ENCODE assay signal across 8 cellular contexts in genomic region chr11:61187505-61188130, GRCh38. TPM values are rescaled to one million over a fixed set of nuclear protein-coding genes. Genes with fewer than 3 reads are reported as not detected.
DNase-seq lines count a peak whose midpoint lies in the region; ATAC-seq and TF ChIP-seq lines count a peak whose summit lies in the region.

No MANE protein-coding gene starts in this region.

- no peaks in the 10 kb centered on the region for H3K27me3 Mint-ChIP-seq in CD8-positive, alpha-beta T cell (ENCODE audit: low read depth)
- peaks cover 6% of the 10 kb centered on the region for H3K27me3 Mint-ChIP-seq in activated CD4-positive, alpha-beta T cell treated with anti-CD3 and anti-CD28 coated beads, Interleukin-2, amount 10 ng/mL, durations not matched to agents 24 days and 14 days

- no peaks in the 10 kb centered on the region for H3K9me3 Mint-ChIP-seq in CD8-positive, alpha-beta T cell
- H3K9me3 Mint-ChIP-seq in activated CD4-positive, alpha-beta T cell treated with anti-CD3 and anti-CD28 coated beads, Interleukin-2, amount 10 ng/mL, durations not matched to agents 24 days and 14 days = no peaks in the 10 kb centered on the region

- H3K4me3 ChIP-seq in CD8-positive, alpha-beta T cell (ENCODE audit: low read depth, low read length) = no peak overlapping the region
- H3K4me3 ChIP-seq in colonic mucosa (no peak overlapping the region), right lobe of liver (no peak overlapping the region)

- H3K27ac ChIP-seq in CD8-positive, alpha-beta T cell (ENCODE audit: low read depth, low read length) = no peak overlapping the region
- no peak overlapping the region for H3K27ac ChIP-seq in colonic mucosa
- no peak overlapping the region for H3K27ac ChIP-seq in right lobe of liver

- peak; percentile 98 for TF ChIP-seq CTCF in CD8-positive, alpha-beta T cell (IDR thresholded peaks at IDR 0.05)
- TF ChIP-seq CTCF in colonic mucosa (IDR thresholded peaks at IDR 0.05) (peak; percentile 93), right lobe of liver (IDR thresholded peaks at IDR 0.05) (peak; percentile 86 to 93 (median 93))

- H3K36me3 ChIP-seq in CD8-positive, alpha-beta T cell (ENCODE audit: insufficient read depth, low read length) = no peaks in the 10 kb centered on the region
- H3K36me3 ChIP-seq in colonic mucosa (no peaks in the 10 kb centered on the region), right lobe of liver (no peaks in the 10 kb centered on the region)

- H3K36me3 Mint-ChIP-seq in CD8-positive, alpha-beta T cell = no peaks in the 10 kb centered on the region
- no peaks in the 10 kb centered on the region for H3K36me3 Mint-ChIP-seq in activated CD4-positive, alpha-beta T cell treated with anti-CD3 and anti-CD28 coated beads, Interleukin-2, amount 10 ng/mL, durations not matched to agents 24 days and 14 days (ENCODE audit: low read depth)

- H3K4me3 Mint-ChIP-seq in CD8-positive, alpha-beta T cell = no peak overlapping the region
- H3K4me3 Mint-ChIP-seq in activated CD4-positive, alpha-beta T cell treated with anti-CD3 and anti-CD28 coated beads, Interleukin-2, amount 10 ng/mL, durations not matched to agents 24 days and 14 days = no peak overlapping the region

- CTCF ChIA-PET in CD8-positive, alpha-beta T cell (lab: Charles Lee) = interaction anchor here (0.5 to 2.7 kb wide), 46 partner anchors 8 to 553 kb away, joined by 3 to 38 read pairs (median 4); no protein-coding TSS in a partner anchor

- H3K9me3 ChIP-seq in CD8-positive, alpha-beta T cell (ENCODE audit: low read length) = no peaks in the 10 kb centered on the region
- H3K9me3 ChIP-seq in colonic mucosa (no peaks in the 10 kb centered on the region), right lobe of liver (no peaks in the 10 kb centered on the region)

- intact Hi-C loops in CD8-positive, alpha-beta T cell (cut with DNase I, micrococcal nuclease) = loop anchor here (1.0 to 10.0 kb wide), 8 partner anchors 26 to 412 kb away; partner anchors contain the start of gene VPS37C (in 1 of the 2)
- intact Hi-C loops in activated CD4-positive, alpha-beta T cell treated with anti-CD3 and anti-CD28 coated beads, Interleukin-2, amount 10 ng/mL, durations not matched to agents 24 days and 14 days (cut with micrococcal nuclease) = loop anchor here (1.0 to 5.0 kb wide), 5 partner anchors 23 to 356 kb away; no protein-coding TSS in a partner anchor
- intact Hi-C loops in colonic mucosa (cut with DNase I) = loop anchor here (5.0 to 10.0 kb wide), 2 partner anchors 60 to 353 kb away; no protein-coding TSS in a partner anchor
- intact Hi-C loops in right lobe of liver (cut with DNase I) = loop anchor here in 1 of 2 donors (10.0 kb wide), 1 partner anchor 363 kb away; no protein-coding TSS in a partner anchor

- H3K27me3 ChIP-seq in CD8-positive, alpha-beta T cell (ENCODE audit: insufficient read depth, low read length) = no peaks in the 10 kb centered on the region
- H3K27me3 ChIP-seq in colonic mucosa (no peaks in the 10 kb centered on the region), right lobe of liver (no peaks in the 10 kb centered on the region)

- DNase-seq in CD8-positive, alpha-beta T cell = peak; percentile 64 to 86 (median 79)
- peak; percentile 23 for DNase-seq in NCI-H524 treated with DMSO at 0.1 percent for 48 hours (lab: John Stamatoyannopoulos, UW)
- DNase-seq in activated CD4-positive, alpha-beta T cell treated with anti-CD3 and anti-CD28 coated beads, Interleukin-2, amount 10 ng/mL, durations not matched to agents 24 days and 14 days = peak; percentile 93
- DNase-seq in colonic mucosa = peak; percentile 81
- peak in 2 of 3 donors; percentile 57 to 66 for DNase-seq in right lobe of liver
- peak; percentile 40 to 65 (median 60) for DNase-seq in stimulated activated CD4-positive, alpha-beta T cell treated with anti-CD3 and anti-CD28 coated beads, TNF-alpha, amount 100 ng/mL, for 1 hour (ENCODE audit: low read depth in 3 of 3, low spot score in 1 of 3)

- peaks cover 3% of the 10 kb centered on the region for H3K4me1 Mint-ChIP-seq in CD8-positive, alpha-beta T cell (ENCODE audit: low read depth)
- H3K4me1 Mint-ChIP-seq in activated CD4-positive, alpha-beta T cell treated with anti-CD3 and anti-CD28 coated beads, Interleukin-2, amount 10 ng/mL, durations not matched to agents 24 days and 14 days = peaks cover 2% of the 10 kb centered on the region

- 32% methylated on average over 11 of the region's 11 CpGs for WGBS in right lobe of liver (ENCODE audit: insufficient coverage, low coverage, low lambda C conversion rate, missing lambda C conversion rate)

- ATAC-seq in CD8-positive, alpha-beta T cell = peak; percentile 100
- ATAC-seq in HG03342 (IDR thresholded peaks at IDR 0.05; ENCODE audit: unreplicated experiment) = peak; percentile 53
- peak; percentile 82 to 90 (median 86) for ATAC-seq in right lobe of liver
- ATAC-seq in GM19455 (IDR thresholded peaks at IDR 0.05; ENCODE audit: unreplicated experiment) = no peak

- H3K27ac Mint-ChIP-seq in CD8-positive, alpha-beta T cell = no peak overlapping the region
- no peak overlapping the region for H3K27ac Mint-ChIP-seq in activated CD4-positive, alpha-beta T cell treated with anti-CD3 and anti-CD28 coated beads, Interleukin-2, amount 10 ng/mL, durations not matched to agents 24 days and 14 days

- H3K9ac ChIP-seq in colonic mucosa (ENCODE audit: low read depth in 2 of 2, low read length in 2 of 2) = no peak overlapping the region

- POLR2A ChIA-PET in CD8-positive, alpha-beta T cell (lab: Charles Lee) = no interaction called here

- no peaks in the 10 kb centered on the region for H3K4me1 ChIP-seq in CD8-positive, alpha-beta T cell (ENCODE audit: insufficient read depth, low read length)
- H3K4me1 ChIP-seq in colonic mucosa (no peaks in the 10 kb centered on the region), right lobe of liver (no peaks in the 10 kb centered on the region)

- TF ChIP-seq POLR2A in right lobe of liver (IDR thresholded peaks at IDR 0.05) = no peak

RNA-seq across cellular contexts. Expression of gene PGA3, which starts 15.7 kb away (rescaled TPM):
- not detected for total RNA-seq in CD8-positive, alpha-beta T cell
- not detected in 2 replicates for total RNA-seq in activated CD4-positive, alpha-beta T cell treated with anti-CD3 and anti-CD28 coated beads, Interleukin-2, amount 10 ng/mL, durations not matched to agents 24 days and 14 days
- total RNA-seq in colonic mucosa = under 1 TPM in 1 of 2 donors, not detected in 1; 0.35 TPM
- total RNA-seq in right lobe of liver = under 1 TPM in 3 of 6 experiments, not detected in 3; 0.15 to 0.55 (median 0.23) TPM

RNA-seq across cellular contexts. Expression of gene VPS37C, which starts 26.4 kb away (rescaled TPM):
- 1 to 10 TPM; 2.1 to 2.2 TPM for total RNA-seq in CD8-positive, alpha-beta T cell
- 13.3 and 13.7 TPM in 2 replicates for total RNA-seq in activated CD4-positive, alpha-beta T cell treated with anti-CD3 and anti-CD28 coated beads, Interleukin-2, amount 10 ng/mL, durations not matched to agents 24 days and 14 days
- total RNA-seq in colonic mucosa (10 to 100 TPM; 26.8 to 35.4 TPM), right lobe of liver (1 to 10 TPM; 4.6 to 7.6 (median 6.0) TPM)

RNA-seq across cellular contexts. Expression of gene PGA4, which starts 34.5 kb away (rescaled TPM):
- total RNA-seq in CD8-positive, alpha-beta T cell = not detected
- total RNA-seq in activated CD4-positive, alpha-beta T cell treated with anti-CD3 and anti-CD28 coated beads, Interleukin-2, amount 10 ng/mL, durations not matched to agents 24 days and 14 days = not detected in 2 replicates
- total RNA-seq in colonic mucosa (not detected), right lobe of liver (1 to 10 TPM in 1 of 6 experiments, under 1 TPM in 3, not detected in 2; 0.15 to 1.5 (median 0.52) TPM)

RNA-seq across cellular contexts. Expression of gene PGA5, which starts 53.4 kb away (rescaled TPM):
- not detected for total RNA-seq in CD8-positive, alpha-beta T cell
- total RNA-seq in activated CD4-positive, alpha-beta T cell treated with anti-CD3 and anti-CD28 coated beads, Interleukin-2, amount 10 ng/mL, durations not matched to agents 24 days and 14 days = not detected in 2 replicates
- total RNA-seq in colonic mucosa = not detected
- under 1 TPM in 2 of 6 experiments, not detected in 4; 0.20 to 1.00 TPM for total RNA-seq in right lobe of liver

Comparison
In these comparisons a context has a peak if more than half of its experiments do, and no peak if none do; other contexts are left out.
1. DNase-seq: peak in every context shown above with its lines; median percentile 93 in activated CD4-positive, alpha-beta T cell treated with anti-CD3 and anti-CD28 coated beads, Interleukin-2, amount 10 ng/mL, durations not matched to agents 24 days and 14 days; 81 in colonic mucosa; 79 in CD8-positive, alpha-beta T cell; 62 in right lobe of liver; 60 in stimulated activated CD4-positive, alpha-beta T cell treated with anti-CD3 and anti-CD28 coated beads, TNF-alpha, amount 100 ng/mL, for 1 hour; 23 in NCI-H524 treated with DMSO at 0.1 percent for 48 hours.